Comparison of ENCODE assay signal across 1 cellular context in the genomic region with DNA sequence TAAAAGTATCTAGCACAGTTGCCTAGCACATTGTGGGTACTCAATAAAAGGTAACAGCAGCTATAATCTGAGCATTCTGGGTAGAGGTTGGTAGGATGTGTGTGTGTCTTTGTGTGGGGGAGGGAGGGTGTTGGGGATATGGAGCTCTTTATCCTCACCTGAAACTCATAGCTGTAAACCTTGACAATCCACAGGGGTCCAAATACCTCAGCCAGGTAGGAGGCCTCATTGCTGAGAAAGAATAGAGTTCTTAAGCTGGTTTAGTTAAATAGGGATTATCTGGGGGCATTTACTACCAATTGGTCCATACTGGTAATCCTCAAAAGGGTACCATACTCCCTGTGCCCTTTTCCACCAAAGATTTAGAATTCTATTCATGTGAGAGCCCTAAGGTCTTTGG.
A peak's percentile ranks its signal among the peaks of the same experiment; 100 is the strongest.
TF ChIP-seq lines count a peak whose summit lies in the region.

No MANE protein-coding gene starts in this region.

TF ChIP-seq in K562, 482 proteins besides CTCF, POLR2A, EP300 and RAD21:
- TF ChIP-seq ESRRB (CRISPR knock-in tag; IDR thresholded peaks at IDR 0.05; ENCODE audit: borderline replicate concordance) (no peak), THRAP3 (IDR thresholded peaks at IDR 0.05; ENCODE audit: borderline replicate concordance) (no peak), PRMT5 (CRISPR knock-in tag; IDR thresholded peaks at IDR 0.05) (no peak), MEF2A (IDR thresholded peaks at IDR 0.05; ENCODE audit: control insufficient read depth, low read depth, low read length) (no peak), CTCFL (IDR thresholded peaks at IDR 0.05; ENCODE audit: borderline replicate concordance, insufficient read depth, low read depth, low read length, poor library complexity, severe bottlenecking) (no peak), SREBF2 (CRISPR knock-in tag; IDR thresholded peaks at IDR 0.05) (no peak), POLR2G (IDR thresholded peaks at IDR 0.05; ENCODE audit: low read depth, low read length) (0 out of 2 replicates have a peak, but pooled peaks have one; percentile 32), RFX1 (IDR thresholded peaks at IDR 0.05) (no peak), RBFOX2 (IDR thresholded peaks at IDR 0.05; ENCODE audit: low read depth, low read length) (0 out of 2 replicates have a peak, but pooled peaks have one; percentile 15), ZNF324 (CRISPR knock-in tag; IDR thresholded peaks at IDR 0.05) (no peak), TCF7L2 (IDR thresholded peaks at IDR 0.05; ENCODE audit: low read depth, low read length) (no peak), FIP1L1 (IDR thresholded peaks at IDR 0.05; ENCODE audit: low read depth, low read length, poor library complexity, severe bottlenecking) (no peak), FUS (optimal IDR thresholded peaks at IDR 0.05; ENCODE audit: low read depth, low read length) (no peak), ZBTB8A (IDR thresholded peaks at IDR 0.05; ENCODE audit: partially characterized antibody) (no peak), MXI1 (IDR thresholded peaks at IDR 0.05; ENCODE audit: low read depth, low read length) (no peak)
